ENCODE assay signal across 11 cellular contexts in genomic region chr1:11041048-11041447, GRCh38. TPM values are rescaled to one million over a fixed set of nuclear protein-coding genes. Genes with fewer than 3 reads are reported as not detected.
"Had no signal": no experiment of that assay in that cellular context is flagged by ENCODE, and none has a peak within 500 bp of the region (broad histone marks: within the 10 kb centered on the region; RNA-seq: fewer than 3 reads in every experiment).

No MANE protein-coding gene starts in this region.

- FAIRE-seq: HepG2, HTR-8/SVneo, K562 had no signal

- H3K4me2 ChIP-seq: KMS-11 had no signal

- H3K27me3 Mint-ChIP-seq: IgD-negative memory B cell had no signal

- H3K4me3 Mint-ChIP-seq: IgD-negative memory B cell had no signal

- H3K36me3 Mint-ChIP-seq: IgD-negative memory B cell had no signal

- H3K4me3 ChIP-seq: K562 had no signal

- H3K9me3 Mint-ChIP-seq: IgD-negative memory B cell had no signal

- ATAC-seq: HepG2, K562 had no signal

- H3K27ac ChIP-seq: HL-60, KMS-11 had no signal

- H3K9ac ChIP-seq: KMS-11 had no signal

- DNase-seq: Karpas-422, Kasumi-1, KBM-7, KG1 had no signal

- H3K27ac Mint-ChIP-seq: IgD-negative memory B cell had no signal

RNA-seq across cellular contexts. Expression of gene MASP2, which starts 6.0 kb away (rescaled TPM):
- total RNA-seq: HT1080 had no signal
- polyA plus RNA-seq: IgD-negative memory B cell had no signal
